Comparison of ENCODE assay signal across 19 cellular contexts in genomic region chr14:31043379-31043778, GRCh38.
"Had no signal": no experiment of that assay in that cellular context is flagged by ENCODE, and none has a peak within 500 bp of the region (broad histone marks: within the 10 kb centered on the region; RNA-seq: fewer than 3 reads in every experiment).

No MANE protein-coding gene starts in this region.

- H3K36me3 ChIP-seq: right lobe of liver, tibial nerve had no signal

- H3K4me1 Mint-ChIP-seq: nephron progenitor cell had no signal

- H3K4me3 ChIP-seq: coronary artery, hepatocyte, psoas muscle, right lobe of liver, testis, tibial nerve had no signal

- H3K27me3 Mint-ChIP-seq: naive thymus-derived CD4-positive, alpha-beta T cell; stimulated activated memory B cell treated with anti-CD40 and anti-IgM and Interleukin-4, amounts not matched to agents 10 μg/mL and 1 μg/mL and 100 μg/mL, for 72 hours; stimulated activated naive CD8-positive, alpha-beta T cell treated with anti-CD3 and anti-CD28 coated beads, Interleukin-15, amount 100 ng/mL, for 72 hours had no signal

- DNase-seq: effector CD4-positive, alpha-beta T cell; foreskin melanocyte; head of caudate nucleus; mesendoderm; naive thymus-derived CD4-positive, alpha-beta T cell; nephron progenitor cell; psoas muscle; retina; right lobe of liver; stimulated activated CD4-positive, alpha-beta T cell treated with anti-CD3 and anti-CD28 coated beads, Interleukin-15, amount 100 ng/mL, for 24 hours; stimulated activated CD4-positive, alpha-beta T cell treated with anti-CD3 and anti-CD28 coated beads, Interleukin-1b, Interleukin-23, amount 100 ng/mL, for 48 hours; stimulated activated CD4-positive, alpha-beta T cell treated with anti-CD3 and anti-CD28 coated beads, Interleukin-4, amount 100 ng/mL, for 24 hours; stimulated activated naive CD8-positive, alpha-beta T cell treated with anti-CD3 and anti-CD28 coated beads, Interleukin-15, amount 100 ng/mL, for 72 hours; testis had no signal

- H3K9ac ChIP-seq: parathyroid adenoma had no signal

- H3K27ac Mint-ChIP-seq: nephron progenitor cell; stimulated activated memory B cell treated with anti-CD40 and anti-IgM and Interleukin-4, amounts not matched to agents 10 μg/mL and 1 μg/mL and 100 μg/mL, for 72 hours; stimulated activated naive CD8-positive, alpha-beta T cell treated with anti-CD3 and anti-CD28 coated beads, Interleukin-15, amount 100 ng/mL, for 72 hours had no signal

- H3K27ac ChIP-seq: coronary artery, hepatocyte, parathyroid adenoma, psoas muscle, right lobe of liver, testis, tibial nerve had no signal

- ATAC-seq: naive thymus-derived CD4-positive, alpha-beta T cell; psoas muscle; right lobe of liver; stimulated activated memory B cell treated with anti-CD40 and anti-IgM and Interleukin-4, amounts not matched to agents 10 μg/mL and 1 μg/mL and 100 μg/mL, for 72 hours; stimulated activated naive CD8-positive, alpha-beta T cell treated with anti-CD3 and anti-CD28 coated beads, Interleukin-15, amount 100 ng/mL, for 72 hours had no signal

- H3K9me3 Mint-ChIP-seq: naive thymus-derived CD4-positive, alpha-beta T cell; nephron progenitor cell; stimulated activated memory B cell treated with anti-CD40 and anti-IgM and Interleukin-4, amounts not matched to agents 10 μg/mL and 1 μg/mL and 100 μg/mL, for 72 hours; stimulated activated naive CD8-positive, alpha-beta T cell treated with anti-CD3 and anti-CD28 coated beads, Interleukin-15, amount 100 ng/mL, for 72 hours had no signal

- H3K9me3 ChIP-seq: psoas muscle, right lobe of liver, testis, tibial nerve had no signal

- H3K4me1 ChIP-seq: parathyroid adenoma, psoas muscle, testis, tibial nerve had no signal

- H3K4me2 ChIP-seq: hepatocyte had no signal

- H3K4me3 Mint-ChIP-seq: naive thymus-derived CD4-positive, alpha-beta T cell; nephron progenitor cell; stimulated activated memory B cell treated with anti-CD40 and anti-IgM and Interleukin-4, amounts not matched to agents 10 μg/mL and 1 μg/mL and 100 μg/mL, for 72 hours; stimulated activated naive CD8-positive, alpha-beta T cell treated with anti-CD3 and anti-CD28 coated beads, Interleukin-15, amount 100 ng/mL, for 72 hours had no signal

- H3K27me3 ChIP-seq: hepatocyte, right lobe of liver, testis, tibial nerve had no signal
